Comparison of ENCODE assay signal across 12 cellular contexts in genomic region chr1:84089470-84090261, GRCh38. TPM values are rescaled to one million over a fixed set of nuclear protein-coding genes. Genes with fewer than 3 reads are reported as not detected.
DNase-seq lines count a peak whose midpoint lies in the region; ATAC-seq and TF ChIP-seq lines count a peak whose summit lies in the region.
"Had no signal": no experiment of that assay in that cellular context is flagged by ENCODE, and none has a peak within 500 bp of the region (broad histone marks: within the 10 kb centered on the region; RNA-seq: fewer than 3 reads in every experiment).

No MANE protein-coding gene starts in this region.

- POLR2A ChIA-PET in naive thymus-derived CD8-positive, alpha-beta T cell (lab: Charles Lee), result interaction anchor here (2.2 kb wide), 1 partner anchor 11 kb away, joined by 15 read pairs; no protein-coding TSS in a partner anchor

- DNase-seq in NCI-H1105 treated with DMSO at 0.1 percent for 48 hours (lab: John Stamatoyannopoulos, UW), result peak; percentile 12
- no peak for DNase-seq in NCI-H1105 (lab: John Stamatoyannopoulos, UW)
- peak; percentile 38 for DNase-seq in astrocyte of the spinal cord (ENCODE audit: low read depth, low spot score)
- DNase-seq in naive thymus-derived CD8-positive, alpha-beta T cell, result no peak
- no peak for DNase-seq in germinal center (ENCODE audit: low spot score)
- DNase-seq in stimulated activated CD4-positive, alpha-beta T cell treated with anti-CD3 and anti-CD28 coated beads, Interleukin-12 subunit alpha, Interleukin-12 subunit beta, amount 100 ng/mL, for 4 hours, result no peak
- no peak for DNase-seq in HuH-7 (ENCODE audit: low spot score)
- DNase-seq: 8988T; activated CD4-positive, alpha-beta T cell treated with anti-CD3 and anti-CD28 coated beads, Interleukin-2, amount 50 U/mL, for 4 hours; effector memory CD4-positive, alpha-beta T cell; left ventricle myocardium superior had no signal

- H3K4me1 Mint-ChIP-seq in naive thymus-derived CD8-positive, alpha-beta T cell, result peaks cover 15 to 31% (median 25%) of the 10 kb centered on the region in 4 donors

- peak; percentile 18 to 26 for ATAC-seq in naive thymus-derived CD8-positive, alpha-beta T cell
- ATAC-seq: left ventricle myocardium superior had no signal

- H3K4me3 Mint-ChIP-seq in naive thymus-derived CD8-positive, alpha-beta T cell, result peak overlapping the region in 9 of 10 donors; percentile 24 to 85 (median 53)

- TF ChIP-seq RAD21 in Ishikawa (IDR thresholded peaks at IDR 0.05; ENCODE audit: low read depth), result no peak

- no peak for TF ChIP-seq EP300 in Ishikawa (IDR thresholded peaks at IDR 0.05; ENCODE audit: borderline replicate concordance)

- no peak for TF ChIP-seq CTCF in astrocyte of the spinal cord (IDR thresholded peaks at IDR 0.05; ENCODE audit: low read depth, low read length)

- no peaks in the 10 kb centered on the region for H3K27me3 Mint-ChIP-seq in naive thymus-derived CD8-positive, alpha-beta T cell

- H3K4me3 ChIP-seq in astrocyte of the spinal cord (ENCODE audit: low read depth, low read length), result no peak overlapping the region

- in situ Hi-C loops in astrocyte of the spinal cord (cut with HindIII; ENCODE audit: low sequenced_read_pairs), result no loop called here

- H3K36me3 Mint-ChIP-seq in naive thymus-derived CD8-positive, alpha-beta T cell, result peaks cover 0 to 3% (median 0%) of the 10 kb centered on the region in 3 donors

- no peaks in the 10 kb centered on the region for H3K9me3 Mint-ChIP-seq in naive thymus-derived CD8-positive, alpha-beta T cell

- peak overlapping the region; percentile 35 to 95 (median 88) for H3K27ac Mint-ChIP-seq in naive thymus-derived CD8-positive, alpha-beta T cell

TF ChIP-seq in Ishikawa, 13 proteins besides CTCF, POLR2A, EP300 and RAD21:
- no peak for TF ChIP-seq ZBTB7A (IDR thresholded peaks at IDR 0.05; ENCODE audit: low read depth)
- TF ChIP-seq EGR1 (IDR thresholded peaks at IDR 0.05), result no peak
- TF ChIP-seq, protein P1, sequence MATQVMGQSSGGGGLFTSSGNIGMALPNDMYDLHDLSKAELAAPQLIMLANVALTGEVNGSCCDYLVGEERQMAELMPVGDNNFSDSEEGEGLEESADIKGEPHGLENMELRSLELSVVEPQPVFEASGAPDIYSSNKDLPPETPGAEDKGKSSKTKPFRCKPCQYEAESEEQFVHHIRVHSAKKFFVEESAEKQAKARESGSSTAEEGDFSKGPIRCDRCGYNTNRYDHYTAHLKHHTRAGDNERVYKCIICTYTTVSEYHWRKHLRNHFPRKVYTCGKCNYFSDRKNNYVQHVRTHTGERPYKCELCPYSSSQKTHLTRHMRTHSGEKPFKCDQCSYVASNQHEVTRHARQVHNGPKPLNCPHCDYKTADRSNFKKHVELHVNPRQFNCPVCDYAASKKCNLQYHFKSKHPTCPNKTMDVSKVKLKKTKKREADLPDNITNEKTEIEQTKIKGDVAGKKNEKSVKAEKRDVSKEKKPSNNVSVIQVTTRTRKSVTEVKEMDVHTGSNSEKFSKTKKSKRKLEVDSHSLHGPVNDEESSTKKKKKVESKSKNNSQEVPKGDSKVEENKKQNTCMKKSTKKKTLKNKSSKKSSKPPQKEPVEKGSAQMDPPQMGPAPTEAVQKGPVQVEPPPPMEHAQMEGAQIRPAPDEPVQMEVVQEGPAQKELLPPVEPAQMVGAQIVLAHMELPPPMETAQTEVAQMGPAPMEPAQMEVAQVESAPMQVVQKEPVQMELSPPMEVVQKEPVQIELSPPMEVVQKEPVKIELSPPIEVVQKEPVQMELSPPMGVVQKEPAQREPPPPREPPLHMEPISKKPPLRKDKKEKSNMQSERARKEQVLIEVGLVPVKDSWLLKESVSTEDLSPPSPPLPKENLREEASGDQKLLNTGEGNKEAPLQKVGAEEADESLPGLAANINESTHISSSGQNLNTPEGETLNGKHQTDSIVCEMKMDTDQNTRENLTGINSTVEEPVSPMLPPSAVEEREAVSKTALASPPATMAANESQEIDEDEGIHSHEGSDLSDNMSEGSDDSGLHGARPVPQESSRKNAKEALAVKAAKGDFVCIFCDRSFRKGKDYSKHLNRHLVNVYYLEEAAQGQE (IDR thresholded peaks at IDR 0.05; ENCODE audit: low read depth), result no peak
- TF ChIP-seq NFIC (IDR thresholded peaks at IDR 0.05), result peak; percentile 51
- no peak for TF ChIP-seq USF1 (IDR thresholded peaks at IDR 0.05)
TF ChIP-seq in Ishikawa: peak in this region for 1.

RNA-seq across cellular contexts. Expression of gene PRKACB, which starts 54.4 kb away (rescaled TPM):
- 100 to 1,000 TPM; 174 to 194 TPM for total RNA-seq in naive thymus-derived CD8-positive, alpha-beta T cell
- 100 to 1,000 TPM; 120 to 162 (median 131) TPM for polyA plus RNA-seq in naive thymus-derived CD8-positive, alpha-beta T cell

Comparison
In these comparisons a context has a peak if more than half of its experiments do, and no peak if none do; other contexts are left out.
1. DNase-seq: peak in NCI-H1105 treated with DMSO at 0.1 percent for 48 hours (single experiment) and astrocyte of the spinal cord (single experiment); none in NCI-H1105 (single experiment), naive thymus-derived CD8-positive, alpha-beta T cell (0 of 10), germinal center (single experiment), stimulated activated CD4-positive, alpha-beta T cell treated with anti-CD3 and anti-CD28 coated beads, Interleukin-12 subunit alpha, Interleukin-12 subunit beta, amount 100 ng/mL, for 4 hours (single experiment) and HuH-7 (single experiment).